Comparison of ENCODE assay signal across 22 cellular contexts in the genomic region with DNA sequence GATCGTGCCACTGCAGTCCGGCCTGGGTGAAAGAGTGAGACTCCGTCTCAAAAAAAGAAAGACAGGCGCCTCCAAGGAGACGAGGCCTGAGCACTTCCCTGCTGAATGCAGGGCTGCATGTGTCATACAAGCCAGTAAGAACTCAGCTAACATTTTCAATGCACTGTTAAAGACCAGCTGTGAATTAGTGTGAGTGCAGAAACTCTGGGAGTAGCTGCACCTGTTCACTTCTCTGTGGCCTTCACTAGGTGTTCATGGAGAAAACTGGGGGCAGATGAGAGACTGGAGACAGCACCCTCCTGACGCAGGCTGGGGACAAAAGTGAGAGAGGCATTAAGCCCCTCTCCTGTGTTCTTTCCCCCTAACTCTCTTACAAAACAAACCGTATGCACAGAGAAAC. TPM values are rescaled to one million over a fixed set of nuclear protein-coding genes. Genes with fewer than 3 reads are reported as not detected.
A peak's percentile ranks its signal among the peaks of the same experiment; 100 is the strongest.
DNase-seq lines count a peak whose midpoint lies in the region; ATAC-seq and TF ChIP-seq lines count a peak whose summit lies in the region.
"Had no signal": no experiment of that assay in that cellular context is flagged by ENCODE, and none has a peak within 500 bp of the region (broad histone marks: within the 10 kb centered on the region; RNA-seq: fewer than 3 reads in every experiment).

No MANE protein-coding gene starts in this region.

- H3K9ac ChIP-seq in neural progenitor cell, result no peak overlapping the region

- TF ChIP-seq CTCF in GM23338 (conservative IDR thresholded peaks at IDR 0.05; ENCODE audit: low read depth in 2 of 2), result no peak
- TF ChIP-seq CTCF in WTC11 (IDR thresholded peaks at IDR 0.05), result no peak
- TF ChIP-seq CTCF in neural progenitor cell (IDR thresholded peaks at IDR 0.05), result no peak

- peak overlapping the region; percentile 53 for H3K27ac Mint-ChIP-seq in GM23338
- 0 out of 2 replicates have a peak overlapping the region, but pooled peaks have one; percentile 49 for H3K27ac Mint-ChIP-seq in WTC11
- peak overlapping the region; percentile 90 for H3K27ac Mint-ChIP-seq in neural progenitor cell
- no peak overlapping the region for H3K27ac Mint-ChIP-seq in activated CD4-positive, alpha-beta T cell treated with anti-CD3 and anti-CD28 coated beads, Interleukin-2, amount 10 ng/mL, durations not matched to agents 7 days and 5 days
- H3K27ac Mint-ChIP-seq: CD4-positive, CD25-positive, alpha-beta regulatory T cell had no signal

- H3K9me3 Mint-ChIP-seq in GM23338 (no peaks in the 10 kb centered on the region), WTC11 (no peaks in the 10 kb centered on the region), neural progenitor cell (no peaks in the 10 kb centered on the region)
- no peaks in the 10 kb centered on the region for H3K9me3 Mint-ChIP-seq in activated CD4-positive, alpha-beta T cell treated with anti-CD3 and anti-CD28 coated beads, Interleukin-2, amount 10 ng/mL, durations not matched to agents 7 days and 5 days
- H3K9me3 Mint-ChIP-seq: CD4-positive, CD25-positive, alpha-beta regulatory T cell had no signal

- CTCF ChIA-PET in WTC11 (lab: Charles Lee), result no interaction called here
- CTCF ChIA-PET in activated CD4-positive, alpha-beta T cell treated with anti-CD3 and anti-CD28 coated beads, Interleukin-2, amount 10 ng/mL, durations not matched to agents 7 days and 5 days (lab: Charles Lee), result no interaction called here

- H3K27ac ChIP-seq in GM23338 (ENCODE audit: low read depth) (peak overlapping the region; percentile 74; the same call in 1 of the 2 replicates), ectodermal cell (ENCODE audit: insufficient read depth, low read depth, low read length, poor library complexity, severe bottlenecking) (peak overlapping the region; percentile 81), neural progenitor cell (peak overlapping the region; percentile 85)
- H3K27ac ChIP-seq: A549, SJCRH30 had no signal

- H2AFZ ChIP-seq in GM23338 (no peak overlapping the region), neural progenitor cell (replicated peaks) (no peak overlapping the region)

- H3K9me3 ChIP-seq in ectodermal cell (ENCODE audit: control insufficient read depth, low read length) (no peaks in the 10 kb centered on the region), neural progenitor cell (ENCODE audit: low read depth) (no peaks in the 10 kb centered on the region)
- H3K9me3 ChIP-seq: A549, BE2C, SJCRH30 had no signal

- no peaks in the 10 kb centered on the region for H3K9me2 ChIP-seq in GM23338 (ENCODE audit: insufficient read depth)

- no peak for ATAC-seq in GM23338
- ATAC-seq in WTC11, result no peak
- ATAC-seq: A549, GM12878 had no signal

- H3K4me3 ChIP-seq in GM23338 (no peak overlapping the region), ectodermal cell (ENCODE audit: insufficient read depth, low read depth, low read length) (no peak overlapping the region), neural progenitor cell (peak overlapping the region; percentile 7)
- H3K4me3 ChIP-seq: A549, GM12878, SJCRH30 had no signal

- H4K20me1 ChIP-seq in GM23338 (replicated peaks; ENCODE audit: insufficient read depth) (no peaks in the 10 kb centered on the region; the same call in 1 of the 2 replicates), neural progenitor cell (ENCODE audit: low read depth) (peaks cover 15% of the 10 kb centered on the region)

- H3K27me3 Mint-ChIP-seq in GM23338 (ENCODE audit: insufficient read depth, low read depth, poor library complexity), result no peaks in the 10 kb centered on the region
- H3K27me3 Mint-ChIP-seq in WTC11 (ENCODE audit: low read depth), result no peaks in the 10 kb centered on the region
- peaks cover 15% of the 10 kb centered on the region for H3K27me3 Mint-ChIP-seq in neural progenitor cell (ENCODE audit: insufficient read depth, low read depth)
- no peaks in the 10 kb centered on the region for H3K27me3 Mint-ChIP-seq in activated CD4-positive, alpha-beta T cell treated with anti-CD3 and anti-CD28 coated beads, Interleukin-2, amount 10 ng/mL, durations not matched to agents 7 days and 5 days
- H3K27me3 Mint-ChIP-seq: CD4-positive, CD25-positive, alpha-beta regulatory T cell had no signal

- H3K36me3 Mint-ChIP-seq in GM23338 (ENCODE audit: low read depth) (peaks cover 24% of the 10 kb centered on the region; the same call in 2 of the 3 replicates), WTC11 (peaks cover 18% of the 10 kb centered on the region; the same call in 1 of the 2 replicates), neural progenitor cell (peaks cover 35% of the 10 kb centered on the region)
- no peaks in the 10 kb centered on the region for H3K36me3 Mint-ChIP-seq in activated CD4-positive, alpha-beta T cell treated with anti-CD3 and anti-CD28 coated beads, Interleukin-2, amount 10 ng/mL, durations not matched to agents 7 days and 5 days (ENCODE audit: low read depth)

- H3K36me3 ChIP-seq in GM23338 (ENCODE audit: insufficient read depth) (peaks cover 5% of the 10 kb centered on the region; the same call in 1 of the 2 replicates), ectodermal cell (ENCODE audit: control insufficient read depth, insufficient read depth, low read length) (peaks cover 38% of the 10 kb centered on the region), neural progenitor cell (no peaks in the 10 kb centered on the region)

- H3F3A ChIP-seq in GM23338 (replicated peaks; ENCODE audit: low read depth), result no peaks in the 10 kb centered on the region
- H3F3A ChIP-seq in neural progenitor cell (ENCODE audit: low read depth), result peaks cover 22% of the 10 kb centered on the region

- no peaks in the 10 kb centered on the region for H3K4me1 ChIP-seq in GM23338 (ENCODE audit: insufficient read depth)
- no peaks in the 10 kb centered on the region for H3K4me1 ChIP-seq in ectodermal cell (ENCODE audit: control insufficient read depth, insufficient read depth, low read length)
- H3K4me1 ChIP-seq in neural progenitor cell, result peaks cover 19% of the 10 kb centered on the region
- H3K4me1 ChIP-seq: A549, BE2C, SJCRH30 had no signal

- DNase-seq in GM23338 (ENCODE audit: low spot score) (no peak), WTC11 (ENCODE audit: low spot score) (no peak), neural progenitor cell (ENCODE audit: low spot score) (peak; percentile 29), NCI-H1694 (lab: John Stamatoyannopoulos, UW) (no peak), DMS79 treated with DMSO at 0.1 percent for 48 hours (lab: John Stamatoyannopoulos, UW) (no peak), NCI-H146 (lab: John Stamatoyannopoulos, UW) (no peak)
- DNase-seq in activated CD4-positive, alpha-beta T cell treated with anti-CD3 and anti-CD28 coated beads, Interleukin-2, amount 10 ng/mL, durations not matched to agents 7 days and 5 days, result no peak
- DNase-seq: BE2C; CD4-positive, CD25-positive, alpha-beta regulatory T cell; COR-L47; DMS79; Kasumi-1; NCI-H1417; NCI-H187 treated with DMSO at 0.1 percent for 48 hours; NCI-H2107; NCI-H2227 treated with DMSO at 0.1 percent for 48 hours; NCI-H510A; NK-92 treated with Interleukin-12 subunit alpha and Interleukin-12 subunit beta, amount 100 ng/mL, for 24 hours; SJCRH30 had no signal

- WGBS in ectodermal cell, 2 experiments, result 90 to 92% methylated on average over 7 of the region's 7 CpGs

- H3K79me2 ChIP-seq in GM23338 (replicated peaks; ENCODE audit: insufficient read depth), result no peaks in the 10 kb centered on the region
- H3K79me2 ChIP-seq in neural progenitor cell (ENCODE audit: low read depth), result no peaks in the 10 kb centered on the region

- H3K4me1 Mint-ChIP-seq in GM23338 (no peaks in the 10 kb centered on the region), WTC11 (no peaks in the 10 kb centered on the region), neural progenitor cell (peaks cover 11% of the 10 kb centered on the region)
- H3K4me1 Mint-ChIP-seq in activated CD4-positive, alpha-beta T cell treated with anti-CD3 and anti-CD28 coated beads, Interleukin-2, amount 10 ng/mL, durations not matched to agents 7 days and 5 days, result no peaks in the 10 kb centered on the region

- POLR2A ChIA-PET in WTC11 (lab: Charles Lee), result no interaction called here
- POLR2A ChIA-PET in activated CD4-positive, alpha-beta T cell treated with anti-CD3 and anti-CD28 coated beads, Interleukin-2, amount 10 ng/mL, durations not matched to agents 7 days and 5 days (lab: Charles Lee), result no interaction called here

- H3K4me3 Mint-ChIP-seq in GM23338 (no peak overlapping the region), WTC11 (no peak overlapping the region), neural progenitor cell (peak overlapping the region; percentile 66)
- H3K4me3 Mint-ChIP-seq in activated CD4-positive, alpha-beta T cell treated with anti-CD3 and anti-CD28 coated beads, Interleukin-2, amount 10 ng/mL, durations not matched to agents 7 days and 5 days, result no peak overlapping the region

- H3K4me2 ChIP-seq in GM23338, result no peak overlapping the region
- peak overlapping the region; percentile 66 for H3K4me2 ChIP-seq in neural progenitor cell
- H3K4me2 ChIP-seq: A549 had no signal

- H3K27me3 ChIP-seq in GM23338 (ENCODE audit: insufficient read depth), result no peaks in the 10 kb centered on the region
- H3K27me3 ChIP-seq in ectodermal cell (ENCODE audit: control insufficient read depth, insufficient read depth, low read length, poor library complexity, severe bottlenecking), result no peaks in the 10 kb centered on the region
- no peaks in the 10 kb centered on the region for H3K27me3 ChIP-seq in neural progenitor cell
- H3K27me3 ChIP-seq: BE2C, SJCRH30 had no signal

RNA-seq across cellular contexts. Expression of a gene that starts 41.8 kb away (rescaled TPM):
- total RNA-seq in GM23338 (2014; rRNA removed; shearing (Covaris generic)), result 11.5 and 13.4 TPM in 2 replicates
- polyA plus RNA-seq in GM23338 (2016; fragmentation: Nextera tagmentation; extraction: Ambion mirVana), result 3.4 TPM in 2 replicates
- total RNA-seq in WTC11 (2021) (14.0 to 14.7 TPM (median 14.4 TPM) in 3 replicates), neural progenitor cell (ENCODE audit: low replicate concordance) (13.4 and 28.2 TPM in 2 replicates)
- polyA plus RNA-seq in ectodermal cell (2013, experiment 1 of 4), result 48.5 TPM
- polyA plus RNA-seq in ectodermal cell (2013, experiment 2 of 4), result 62.0 TPM
- polyA plus RNA-seq in ectodermal cell (2013, experiment 3 of 4), result 39.8 TPM
- 42.6 TPM for polyA plus RNA-seq in ectodermal cell (2013, experiment 4 of 4)
- total RNA-seq in activated CD4-positive, alpha-beta T cell treated with anti-CD3 and anti-CD28 coated beads, Interleukin-2, amount 10 ng/mL, durations not matched to agents 7 days and 5 days, result 1 to 10 TPM; 2.6 TPM

RNA-seq across cellular contexts. Expression of a gene that starts 48.7 kb away (rescaled TPM):
- total RNA-seq in GM23338 (2014; rRNA removed; shearing (Covaris generic)), result 36.0 and 45.5 TPM in 2 replicates
- polyA plus RNA-seq in GM23338 (2016; fragmentation: Nextera tagmentation; extraction: Ambion mirVana), result 15.4 and 19.2 TPM in 2 replicates
- 31.4 to 39.6 TPM (median 38.8 TPM) in 3 replicates for total RNA-seq in WTC11 (2021)
- 40.9 TPM for polyA plus RNA-seq in ectodermal cell (2013, experiment 1 of 4)
- polyA plus RNA-seq in ectodermal cell (2013, experiment 2 of 4), result 42.6 TPM
- 27.3 TPM for polyA plus RNA-seq in ectodermal cell (2013, experiment 3 of 4)
- 33.3 TPM for polyA plus RNA-seq in ectodermal cell (2013, experiment 4 of 4)
- total RNA-seq in neural progenitor cell (ENCODE audit: low replicate concordance), result 36.6 and 38.6 TPM in 2 replicates
- total RNA-seq in activated CD4-positive, alpha-beta T cell treated with anti-CD3 and anti-CD28 coated beads, Interleukin-2, amount 10 ng/mL, durations not matched to agents 7 days and 5 days, result 10 to 100 TPM; 35.8 to 36.3 TPM

RNA-seq across cellular contexts. Expression of a gene that starts 58.0 kb away (rescaled TPM):
- 142 and 158 TPM in 2 replicates for total RNA-seq in GM23338 (2014; rRNA removed; shearing (Covaris generic))
- polyA plus RNA-seq in GM23338 (2016; fragmentation: Nextera tagmentation; extraction: Ambion mirVana), result 529 and 593 TPM in 2 replicates
- total RNA-seq in WTC11 (2021) (112 to 126 TPM (median 124 TPM) in 3 replicates), neural progenitor cell (ENCODE audit: low replicate concordance) (142 and 201 TPM in 2 replicates)
- polyA plus RNA-seq in ectodermal cell (2013, experiment 1 of 4), result 167 TPM
- polyA plus RNA-seq in ectodermal cell (2013, experiment 2 of 4), result 177 TPM
- polyA plus RNA-seq in ectodermal cell (2013, experiment 3 of 4), result 154 TPM
- 165 TPM for polyA plus RNA-seq in ectodermal cell (2013, experiment 4 of 4)
- total RNA-seq in activated CD4-positive, alpha-beta T cell treated with anti-CD3 and anti-CD28 coated beads, Interleukin-2, amount 10 ng/mL, durations not matched to agents 7 days and 5 days, result 10 to 100 TPM; 81.0 to 88.7 TPM
